1 cellular context compared by ENCODE assay signal in the genomic region with DNA sequence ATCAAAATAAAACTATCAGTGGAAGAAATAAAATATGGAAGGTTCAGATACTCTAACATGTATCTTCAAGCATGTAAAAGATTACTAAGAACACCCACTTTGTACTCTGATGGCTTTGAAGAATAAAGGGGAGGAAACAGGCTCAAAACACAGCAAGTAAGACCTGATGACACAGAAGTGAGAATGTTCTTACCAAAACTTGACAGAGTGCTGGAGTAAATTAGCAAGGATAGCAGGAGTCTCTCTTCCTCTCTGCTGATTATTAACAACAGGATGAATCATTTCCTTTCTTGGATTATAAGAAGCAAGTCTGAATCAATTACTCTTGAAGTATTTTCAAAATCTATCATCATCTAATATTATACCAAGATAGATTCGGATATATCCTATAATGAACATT.
TF ChIP-seq lines count a peak whose summit lies in the region.

No MANE protein-coding gene starts in this region.

TF ChIP-seq in endothelial cell of umbilical vein, 7 proteins besides CTCF, POLR2A, EP300 and RAD21:
- TF ChIP-seq FOS (IDR thresholded peaks at IDR 0.05; ENCODE audit: borderline replicate concordance, insufficient read depth, low read length) (peak; percentile 57), JUN (IDR thresholded peaks at IDR 0.05; ENCODE audit: borderline replicate concordance, insufficient read depth, insufficient read length, low read depth) (peak; percentile 41), POLR2AphosphoS5 (IDR thresholded peaks at IDR 0.05; ENCODE audit: insufficient read depth, low read depth, low read length) (no peak), MYC (IDR thresholded peaks at IDR 0.05; ENCODE audit: low read depth, low read length) (no peak), GATA2 (IDR thresholded peaks at IDR 0.05; ENCODE audit: insufficient read depth, insufficient read length, low read depth, low read length) (no peak), EZH2 (IDR thresholded peaks at IDR 0.05; ENCODE audit: borderline replicate concordance, low read depth, low read length, severe bottlenecking) (no peak)
- TF ChIP-seq, protein P1, sequence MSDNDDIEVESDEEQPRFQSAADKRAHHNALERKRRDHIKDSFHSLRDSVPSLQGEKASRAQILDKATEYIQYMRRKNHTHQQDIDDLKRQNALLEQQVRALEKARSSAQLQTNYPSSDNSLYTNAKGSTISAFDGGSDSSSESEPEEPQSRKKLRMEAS (IDR thresholded peaks at IDR 0.05; ENCODE audit: insufficient read depth, insufficient read length), result no peak
